ENCODE assay signal across 19 cellular contexts in the genomic region with DNA sequence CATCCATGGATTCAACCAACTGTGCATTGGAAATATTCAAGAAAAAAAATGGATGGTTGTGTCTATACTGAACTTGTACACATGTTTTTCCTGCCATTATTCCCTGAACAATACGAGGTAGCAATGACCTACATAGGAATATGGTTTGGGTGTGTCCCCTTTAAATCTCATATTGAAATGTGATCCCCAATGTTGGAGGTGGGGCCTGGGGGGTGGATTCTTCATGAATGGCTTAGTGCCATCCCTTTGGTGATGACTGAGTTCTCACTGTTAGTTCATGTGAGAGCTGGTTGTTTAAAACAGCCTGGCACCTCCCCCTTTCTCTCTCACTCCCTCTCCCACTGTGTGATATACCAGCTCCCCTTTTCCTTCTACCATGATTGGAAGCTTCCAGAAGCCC.
"Had no signal": no experiment of that assay in that cellular context is flagged by ENCODE, and none has a peak within 500 bp of the region (broad histone marks: within the 10 kb centered on the region; RNA-seq: fewer than 3 reads in every experiment).

No MANE protein-coding gene starts in this region.

- H3K27ac ChIP-seq: left ventricle myocardium inferior, spleen, tibial artery, VCaP had no signal

- DNase-seq: activated CD4-positive, alpha-beta memory T cell treated with anti-CD3 and anti-CD28 coated beads, Interleukin-2, amount 10 ng/mL, durations not matched to agents 7 days and 5 days; activated CD4-positive, alpha-beta T cell treated with anti-CD3 and anti-CD28 coated beads, Interleukin-2, amount 10 ng/mL, durations not matched to agents 24 days and 14 days; activated gamma-delta T cell treated with Interleukin-2 at 50 U/mL for 16 hours; activated T-cell treated with anti-CD3 and anti-CD28 coated beads for 4 hours; effector memory CD4-positive, alpha-beta T cell; hippocampal formation; left ventricle myocardium inferior; midbrain; natural killer cell; spleen; stimulated activated CD4-positive, alpha-beta T cell treated with anti-CD3 and anti-CD28 coated beads, Interleukin-4, amount 100 ng/mL, for 1 hour; stimulated activated naive CD4-positive, alpha-beta T cell treated with Interleukin-2 at 50 U/mL for 16 hours; substantia nigra; tibial artery had no signal

- H3K36me3 ChIP-seq: left ventricle myocardium inferior, spleen, tibial artery had no signal

- H3K4me1 ChIP-seq: spleen, tibial artery had no signal

- H3K9me3 ChIP-seq: tibial artery had no signal

- H3K4me3 ChIP-seq: left ventricle myocardium inferior, spleen, tibial artery had no signal

- FAIRE-seq: astrocyte, colon, frontal cortex had no signal

- ATAC-seq: activated CD4-positive, CD25-positive, alpha-beta regulatory T cell treated with anti-CD3 and anti-CD28 coated beads, Interleukin-2, amount 50 U/mL, for 24 hours; natural killer cell had no signal

- H3K27me3 ChIP-seq: spleen, tibial artery had no signal
